In the genomic region with DNA sequence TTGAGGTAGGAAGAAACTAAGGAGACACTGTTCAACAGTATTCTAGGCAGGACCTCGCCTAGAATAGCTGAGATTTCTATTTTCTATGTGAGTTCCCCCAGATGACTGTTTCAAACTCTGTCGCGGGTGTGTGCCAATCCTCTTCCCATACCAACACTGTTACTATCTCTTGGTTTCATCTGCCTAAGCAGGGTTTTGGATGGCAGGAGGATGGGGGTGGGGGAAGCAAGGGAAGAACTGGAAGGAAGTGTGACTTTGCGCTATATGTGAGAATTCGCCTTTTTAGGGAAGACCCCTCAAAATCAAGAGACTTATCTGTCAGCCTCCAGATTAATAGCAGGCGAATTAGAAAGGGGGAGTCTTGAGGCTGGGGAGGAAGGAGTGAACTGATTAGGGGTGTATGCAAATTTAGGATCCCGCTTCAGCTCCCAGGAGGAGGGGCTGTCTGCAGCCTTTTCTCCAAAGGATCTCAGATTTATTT, we compare ENCODE assay signal across 6 cellular contexts. TPM values are rescaled to one million over a fixed set of nuclear protein-coding genes. Genes with fewer than 3 reads are reported as not detected.
DNase-seq lines count a peak whose midpoint lies in the region; ATAC-seq and TF ChIP-seq lines count a peak whose summit lies in the region.

No MANE protein-coding gene starts in this region.

- intact Hi-C loops in PC-9 (cut with micrococcal nuclease; ENCODE audit: unreplicated experiment): loop anchor here (1.0 to 10.0 kb wide), 5 partner anchors 37 to 275 kb away; a partner anchor contains a TSS

- H3K9me2 ChIP-seq in PC-9 (ENCODE audit: insufficient read depth): no peaks in the 10 kb centered on the region

- BruUV-seq in PC-9 (replicated peaks; lab: Mats Ljungman, UMichigan): TSS peak; percentile 27

- H4K20me1 ChIP-seq in PC-9 (ENCODE audit: insufficient read depth): no peaks in the 10 kb centered on the region; the same call in 1 of the 2 replicates

- H3F3A ChIP-seq in PC-9 (ENCODE audit: insufficient read depth, low read depth): peaks cover 52% of the 10 kb centered on the region

- H3K27me3 ChIP-seq in PC-9 (ENCODE audit: insufficient read depth, low read depth): no peaks in the 10 kb centered on the region

- H3K4me3 ChIP-seq in PC-9: peak overlapping the region; percentile 66

- peak overlapping the region; percentile 91 for H2AFZ ChIP-seq in PC-9

- POLR2A ChIA-PET in PC-9 (lab: Charles Lee; ENCODE audit: unreplicated experiment): interaction anchor here (0.6 kb wide), 2 partner anchors 13 to 603 kb away, joined by 15 to 17 read pairs; no protein-coding TSS in a partner anchor

- no peak for TF ChIP-seq CTCF in PC-9 (conservative IDR thresholded peaks at IDR 0.05)

- H3K79me2 ChIP-seq in PC-9 (ENCODE audit: low read depth): peaks cover 49% of the 10 kb centered on the region

- peaks cover 42% of the 10 kb centered on the region for H3K4me1 ChIP-seq in PC-9 (replicated peaks; ENCODE audit: insufficient read depth)

- CTCF ChIA-PET in PC-9 (lab: Charles Lee): interaction anchor here (0.7 kb wide), 1 partner anchor 276 kb away, joined by 3 read pairs; no protein-coding TSS in a partner anchor

- no peaks in the 10 kb centered on the region for H3K9me3 ChIP-seq in PC-9 (ENCODE audit: insufficient read depth, low read depth)

- H3K27ac ChIP-seq in PC-9 (peak overlapping the region; percentile 87), temporal lobe (ENCODE audit: low read depth, low read length) (peak overlapping the region; percentile 66)

- 0 out of 2 replicates have a peak, but pooled peaks cover 3% of the 10 kb centered on the region for H3K36me3 ChIP-seq in PC-9 (ENCODE audit: low read depth)

- peak in 1 of 2 experiments; percentile 53 for DNase-seq in PC-9
- peak; percentile 37 for DNase-seq in foreskin melanocyte
- DNase-seq in NCI-H345 treated with DMSO at 0.1 percent for 48 hours (lab: John Stamatoyannopoulos, UW; ENCODE audit: unreplicated experiment): no peak

- ATAC-seq in GM19025 (IDR thresholded peaks at IDR 0.05; ENCODE audit: low read depth, unreplicated experiment): peak; percentile 4
- no peak for ATAC-seq in GM18868 (IDR thresholded peaks at IDR 0.05; ENCODE audit: unreplicated experiment)

- H3K4me2 ChIP-seq in PC-9: peak overlapping the region; percentile 84

RNA-seq across cellular contexts. Expression of a gene that starts 0.5 kb away (rescaled TPM):
- total RNA-seq in PC-9 (2021) (69.3 and 70.9 TPM in 2 replicates), temporal lobe (11.3 TPM)

RNA-seq across cellular contexts. Expression of a gene that starts 3.5 kb away (rescaled TPM):
- total RNA-seq in PC-9 (2021) (60.9 and 62.7 TPM in 2 replicates), temporal lobe (11.6 TPM)

RNA-seq across cellular contexts. Expression of a gene that starts 53.4 kb away (rescaled TPM):
- 24.0 and 40.5 TPM in 2 replicates for total RNA-seq in PC-9 (2021)
- total RNA-seq in temporal lobe: 60.2 TPM

RNA-seq across cellular contexts. Expression of a gene that starts 55.3 kb away (rescaled TPM):
- total RNA-seq in PC-9 (2021): 33.5 and 42.6 TPM in 2 replicates
- 20.9 TPM for total RNA-seq in temporal lobe
